In the genomic region with DNA sequence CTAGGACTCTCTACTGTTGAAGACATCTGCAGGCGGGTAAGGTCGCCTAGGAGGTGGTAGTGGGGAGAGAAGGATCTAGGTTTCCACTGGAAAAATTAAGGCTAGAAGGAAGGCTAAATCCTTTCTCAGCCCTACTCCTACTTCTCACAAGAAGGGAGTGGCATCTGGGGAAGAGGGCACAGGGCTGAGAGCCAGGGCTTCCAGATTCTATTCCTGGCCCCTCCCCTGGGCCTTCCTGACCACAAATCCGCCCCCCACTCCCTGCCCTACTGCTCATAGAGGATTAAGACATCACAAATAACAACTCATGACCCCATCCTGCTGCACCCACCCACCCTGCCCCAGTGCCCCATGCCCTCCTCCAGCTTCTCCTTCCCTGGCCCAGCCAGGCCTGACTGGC, we compare ENCODE assay signal across 10 cellular contexts. TPM values are rescaled to one million over a fixed set of nuclear protein-coding genes. Genes with fewer than 3 reads are reported as not detected.
DNase-seq lines count a peak whose midpoint lies in the region; ATAC-seq and TF ChIP-seq lines count a peak whose summit lies in the region.
"Had no signal": no experiment of that assay in that cellular context is flagged by ENCODE, and none has a peak within 500 bp of the region (broad histone marks: within the 10 kb centered on the region; RNA-seq: fewer than 3 reads in every experiment).

No MANE protein-coding gene starts in this region.

- H3K4me3 Mint-ChIP-seq in activated CD8-positive, alpha-beta memory T cell treated with anti-CD3 and anti-CD28 coated beads, Interleukin-2, amount 10 ng/mL, durations not matched to agents 7 days and 5 days, result no peak overlapping the region
- H3K4me3 Mint-ChIP-seq: central memory CD8-positive, alpha-beta T cell had no signal

- H3K4me1 Mint-ChIP-seq in activated CD8-positive, alpha-beta memory T cell treated with anti-CD3 and anti-CD28 coated beads, Interleukin-2, amount 10 ng/mL, durations not matched to agents 7 days and 5 days, result peaks cover 18% of the 10 kb centered on the region
- H3K4me1 Mint-ChIP-seq: central memory CD8-positive, alpha-beta T cell had no signal

- H3K27me3 Mint-ChIP-seq in activated CD8-positive, alpha-beta memory T cell treated with anti-CD3 and anti-CD28 coated beads, Interleukin-2, amount 10 ng/mL, durations not matched to agents 7 days and 5 days, result peaks cover 22% of the 10 kb centered on the region

- TF ChIP-seq CTCF in GM12865 (IDR thresholded peaks at IDR 0.05; ENCODE audit: insufficient read depth, low read depth, low read length, missing control alignments) (no peak), ascending aorta (IDR thresholded peaks at IDR 0.05) (no peak)

- H3K9me3 Mint-ChIP-seq in activated CD8-positive, alpha-beta memory T cell treated with anti-CD3 and anti-CD28 coated beads, Interleukin-2, amount 10 ng/mL, durations not matched to agents 7 days and 5 days (ENCODE audit: low read depth), result no peaks in the 10 kb centered on the region
- H3K9me3 Mint-ChIP-seq: central memory CD8-positive, alpha-beta T cell had no signal

- H3K9me3 ChIP-seq in ascending aorta, result no peaks in the 10 kb centered on the region

- peaks cover 16 to 22% of the 10 kb centered on the region in 2 donors for H3K36me3 ChIP-seq in ascending aorta

- H3K36me3 Mint-ChIP-seq in activated CD8-positive, alpha-beta memory T cell treated with anti-CD3 and anti-CD28 coated beads, Interleukin-2, amount 10 ng/mL, durations not matched to agents 7 days and 5 days, result peaks cover 4% of the 10 kb centered on the region

- CTCF ChIA-PET in activated CD8-positive, alpha-beta memory T cell treated with anti-CD3 and anti-CD28 coated beads, Interleukin-2, amount 10 ng/mL, durations not matched to agents 7 days and 5 days (lab: Charles Lee), result interaction anchor here (1.5 to 4.9 kb wide), 4 partner anchors 11 to 46 kb away, joined by 4 to 34 read pairs (median 18); no protein-coding TSS in a partner anchor

- DNase-seq in GM12865 (ENCODE audit: low read depth), result no peak
- DNase-seq in ascending aorta (ENCODE audit: low spot score in 2 of 2), result no peak
- DNase-seq in midbrain (lab: John Stamatoyannopoulos, UW), result no peak
- DNase-seq in activated CD8-positive, alpha-beta memory T cell treated with anti-CD3 and anti-CD28 coated beads, Interleukin-2, amount 10 ng/mL, durations not matched to agents 7 days and 5 days, result no peak
- DNase-seq in Ammon's horn (ENCODE audit: low spot score), result no peak
- DNase-seq: NCI-H526 treated with DMSO at 0.1 percent for 48 hours had no signal

- peak overlapping the region; percentile 70 for H3K4me3 ChIP-seq in GM12865 (ENCODE audit: low read depth, low read length)
- H3K4me3 ChIP-seq in ascending aorta, result peak overlapping the region; percentile 90 to 91
- peak overlapping the region; percentile 20 for H3K4me3 ChIP-seq in iPS-11a (ENCODE audit: low read depth, low read length)
- H3K4me3 ChIP-seq in skin epidermis, result peak overlapping the region; percentile 53 to 87 (median 75)

- no peak for ATAC-seq in activated CD8-positive, alpha-beta memory T cell treated with anti-CD3 and anti-CD28 coated beads, Interleukin-2, amount 10 ng/mL, durations not matched to agents 7 days and 5 days
- no peak for ATAC-seq in HG03521 (IDR thresholded peaks at IDR 0.05; ENCODE audit: unreplicated experiment)

- peaks cover 14 to 41% of the 10 kb centered on the region in 2 donors for H3K4me1 ChIP-seq in ascending aorta

- H3K27me3 ChIP-seq in ascending aorta, result no peaks in the 10 kb centered on the region

- no peak overlapping the region for H3K27ac Mint-ChIP-seq in activated CD8-positive, alpha-beta memory T cell treated with anti-CD3 and anti-CD28 coated beads, Interleukin-2, amount 10 ng/mL, durations not matched to agents 7 days and 5 days

- H3K27ac ChIP-seq in ascending aorta (peak overlapping the region; percentile 95 to 97), skin epidermis (peak overlapping the region in 17 of 21 experiments; percentile 31 to 99 (median 94))

- intact Hi-C loops in ascending aorta (cut with DNase I), result no loop called here

RNA-seq across cellular contexts. Expression of a gene that starts 2.5 kb away (rescaled TPM):
- 111 TPM for total RNA-seq in ascending aorta
- total RNA-seq in activated CD8-positive, alpha-beta memory T cell treated with anti-CD3 and anti-CD28 coated beads, Interleukin-2, amount 10 ng/mL, durations not matched to agents 7 days and 5 days, result 10 to 100 TPM; 12.9 to 23.5 TPM

RNA-seq across cellular contexts. Expression of a gene that starts 40.4 kb away (rescaled TPM):
- 948 TPM for total RNA-seq in ascending aorta
- total RNA-seq in activated CD8-positive, alpha-beta memory T cell treated with anti-CD3 and anti-CD28 coated beads, Interleukin-2, amount 10 ng/mL, durations not matched to agents 7 days and 5 days, result 10 to 100 TPM; 71.7 to 78.3 TPM

RNA-seq across cellular contexts. Expression of a gene that starts 45.0 kb away (rescaled TPM):
- not detected for total RNA-seq in ascending aorta
- not detected for total RNA-seq in activated CD8-positive, alpha-beta memory T cell treated with anti-CD3 and anti-CD28 coated beads, Interleukin-2, amount 10 ng/mL, durations not matched to agents 7 days and 5 days

Comparison
In these comparisons a context has a peak if more than half of its experiments do, and no peak if none do; other contexts are left out.
1. H3K4me3 ChIP-seq: peak in every context shown above with its lines; median percentile 90 in ascending aorta; 75 in skin epidermis; 70 in GM12865; 20 in iPS-11a.
2. RNA of a gene that starts 40.4 kb away (total RNA-seq): 948 TPM in ascending aorta (single experiment); 71.7 to 78.3 TPM in activated CD8-positive, alpha-beta memory T cell treated with anti-CD3 and anti-CD28 coated beads, Interleukin-2, amount 10 ng/mL, durations not matched to agents 7 days and 5 days; every median in the first group is over 10 times any median in the second.